11 cellular contexts compared by ENCODE assay signal in genomic region chr3:62051506-62051905, GRCh38.
A peak's percentile ranks its signal among the peaks of the same experiment; 100 is the strongest.
DNase-seq lines count a peak whose midpoint lies in the region; ATAC-seq, FAIRE-seq and TF ChIP-seq lines count a peak whose summit lies in the region.
"Had no signal": no experiment of that assay in that cellular context is flagged by ENCODE, and none has a peak within 500 bp of the region (broad histone marks: within the 10 kb centered on the region; RNA-seq: fewer than 3 reads in every experiment).

No MANE protein-coding gene starts in this region.

- no peaks in the 10 kb centered on the region for H3K9me3 ChIP-seq in adipocyte (ENCODE audit: control insufficient read depth, low read length)
- H3K9me3 ChIP-seq: spleen had no signal

- intact Hi-C loops in left colon (cut with DNase I, micrococcal nuclease) = no loop called here
- intact Hi-C loops in activated T-helper 2 cell treated with anti-CD3 and anti-CD28 coated beads, Interferon-gamma antibody, Interleukin-2, Interleukin-4, amounts not matched to agents 10 μg/mL and 5 μg/mL and 100 μg/mL, durations not matched to agents 14 hours and 24 hours and 36 hours (cut with micrococcal nuclease) = no loop called here

- peaks cover 9% of the 10 kb centered on the region for H3K4me1 ChIP-seq in adipocyte (ENCODE audit: control insufficient read depth, insufficient read depth, low read length)
- H3K4me1 ChIP-seq: spleen had no signal

- peak; percentile 62 for TF ChIP-seq CTCF in D721Med (IDR thresholded peaks at IDR 0.05; ENCODE audit: insufficient read depth, missing control alignments)

- DNase-seq in D721Med (ENCODE audit: insufficient read length, low spot score) = no peak
- peak; percentile 37 for DNase-seq in LHCN-M2 (ENCODE audit: low read depth)
- DNase-seq in adipocyte (ENCODE audit: low read depth) = peak; percentile 11
- DNase-seq in left colon = peak; percentile 33 to 73
- no peak for DNase-seq in GF-D8 (lab: John Stamatoyannopoulos, UW)
- DNase-seq in activated T-helper 2 cell treated with anti-CD3 and anti-CD28 coated beads, Interferon-gamma antibody, Interleukin-2, Interleukin-4, amounts not matched to agents 10 μg/mL and 5 μg/mL and 100 μg/mL, durations not matched to agents 14 hours and 24 hours and 36 hours (ENCODE audit: low spot score) = no peak
- DNase-seq: SHP77 treated with DMSO at 0.1 percent for 48 hours, spleen had no signal

- no peaks in the 10 kb centered on the region for H3K9me3 Mint-ChIP-seq in activated T-helper 2 cell treated with anti-CD3 and anti-CD28 coated beads, Interferon-gamma antibody, Interleukin-2, Interleukin-4, amounts not matched to agents 10 μg/mL and 5 μg/mL and 100 μg/mL, durations not matched to agents 14 hours and 24 hours and 36 hours
- H3K9me3 Mint-ChIP-seq: dendritic cell treated with granulocyte-macrophage colony-stimulating factor and Interleukin-4, amounts not matched to agents 40 ng/mL and 50 ng/mL, for 4 days had no signal

- no peaks in the 10 kb centered on the region for H3K27me3 ChIP-seq in adipocyte (replicated peaks; ENCODE audit: control insufficient read depth, insufficient read depth, low read length)
- H3K27me3 ChIP-seq: spleen had no signal

- H3K9ac ChIP-seq in adipocyte (ENCODE audit: low read length) = no peak overlapping the region

- FAIRE-seq in D721Med (lab: Jason Lieb, UNC) = no peak

- H3K4me3 Mint-ChIP-seq in activated T-helper 2 cell treated with anti-CD3 and anti-CD28 coated beads, Interferon-gamma antibody, Interleukin-2, Interleukin-4, amounts not matched to agents 10 μg/mL and 5 μg/mL and 100 μg/mL, durations not matched to agents 14 hours and 24 hours and 36 hours (ENCODE audit: low read depth) = no peak overlapping the region
- H3K4me3 Mint-ChIP-seq: dendritic cell treated with granulocyte-macrophage colony-stimulating factor and Interleukin-4, amounts not matched to agents 40 ng/mL and 50 ng/mL, for 4 days had no signal

- no peak overlapping the region for H3K4me3 ChIP-seq in adipocyte (ENCODE audit: low read length)
- H3K4me3 ChIP-seq: spleen had no signal

- H3K36me3 ChIP-seq in adipocyte (ENCODE audit: control insufficient read depth, insufficient read depth, low read length, severe bottlenecking) = no peaks in the 10 kb centered on the region
- H3K36me3 ChIP-seq: spleen had no signal

- no peaks in the 10 kb centered on the region for H3K4me1 Mint-ChIP-seq in activated T-helper 2 cell treated with anti-CD3 and anti-CD28 coated beads, Interferon-gamma antibody, Interleukin-2, Interleukin-4, amounts not matched to agents 10 μg/mL and 5 μg/mL and 100 μg/mL, durations not matched to agents 14 hours and 24 hours and 36 hours (ENCODE audit: low read depth)

- H3K36me3 Mint-ChIP-seq in activated T-helper 2 cell treated with anti-CD3 and anti-CD28 coated beads, Interferon-gamma antibody, Interleukin-2, Interleukin-4, amounts not matched to agents 10 μg/mL and 5 μg/mL and 100 μg/mL, durations not matched to agents 14 hours and 24 hours and 36 hours (ENCODE audit: low read depth) = no peaks in the 10 kb centered on the region

- no peak overlapping the region for H3K27ac Mint-ChIP-seq in activated T-helper 2 cell treated with anti-CD3 and anti-CD28 coated beads, Interferon-gamma antibody, Interleukin-2, Interleukin-4, amounts not matched to agents 10 μg/mL and 5 μg/mL and 100 μg/mL, durations not matched to agents 14 hours and 24 hours and 36 hours
- H3K27ac Mint-ChIP-seq: dendritic cell treated with granulocyte-macrophage colony-stimulating factor and Interleukin-4, amounts not matched to agents 40 ng/mL and 50 ng/mL, for 4 days had no signal

- no peaks in the 10 kb centered on the region for H3K27me3 Mint-ChIP-seq in activated T-helper 2 cell treated with anti-CD3 and anti-CD28 coated beads, Interferon-gamma antibody, Interleukin-2, Interleukin-4, amounts not matched to agents 10 μg/mL and 5 μg/mL and 100 μg/mL, durations not matched to agents 14 hours and 24 hours and 36 hours (ENCODE audit: low read depth)
- H3K27me3 Mint-ChIP-seq: dendritic cell treated with granulocyte-macrophage colony-stimulating factor and Interleukin-4, amounts not matched to agents 40 ng/mL and 50 ng/mL, for 4 days had no signal

- ATAC-seq in left colon = peak; percentile 64
- ATAC-seq in esophagus mucosa = no peak
- ATAC-seq in GM21515 (IDR thresholded peaks at IDR 0.05; ENCODE audit: unreplicated experiment) = no peak

Comparison
In these comparisons a context has a peak if more than half of its experiments do, and no peak if none do; other contexts are left out.
1. DNase-seq: peak in LHCN-M2 (single experiment), adipocyte (single experiment) and left colon (2 of 2); none in D721Med (single experiment), GF-D8 (single experiment) and activated T-helper 2 cell treated with anti-CD3 and anti-CD28 coated beads, Interferon-gamma antibody, Interleukin-2, Interleukin-4, amounts not matched to agents 10 μg/mL and 5 μg/mL and 100 μg/mL, durations not matched to agents 14 hours and 24 hours and 36 hours (single experiment).